In the genomic region with DNA sequence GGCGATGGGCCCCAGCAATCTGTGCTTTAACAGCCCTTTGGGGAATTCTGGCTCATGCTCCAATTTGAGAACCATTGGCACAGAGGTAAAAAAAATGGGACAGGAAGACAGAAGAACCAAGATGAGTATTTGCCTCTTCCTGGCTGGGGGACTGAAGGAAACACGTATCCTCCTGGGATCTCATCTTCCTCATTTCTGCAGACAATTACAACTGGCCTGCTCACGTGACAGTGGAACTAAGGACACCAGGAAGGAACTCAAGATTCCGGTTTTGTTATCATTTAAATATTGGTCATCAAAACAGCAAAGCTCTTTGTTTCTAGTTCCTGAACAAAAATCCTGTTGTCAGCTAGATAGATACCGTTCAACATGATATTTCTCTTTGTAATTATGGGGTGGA, we compare ENCODE assay signal across 14 cellular contexts.
DNase-seq lines count a peak whose midpoint lies in the region; ATAC-seq, FAIRE-seq and TF ChIP-seq lines count a peak whose summit lies in the region.
"Had no signal": no experiment of that assay in that cellular context is flagged by ENCODE, and none has a peak within 500 bp of the region (broad histone marks: within the 10 kb centered on the region; RNA-seq: fewer than 3 reads in every experiment).

No MANE protein-coding gene starts in this region.

- intact Hi-C loops in HepG2 (cut with micrococcal nuclease; ENCODE audit: unreplicated experiment) (no loop called here), K562 (cut with micrococcal nuclease) (no loop called here)
- intact Hi-C loops in activated T-helper 1 cell treated with anti-CD3 and anti-CD28 coated beads, Interleukin-12 subunit alpha, Interleukin-12 subunit beta, Interleukin-2, Interleukin-4 antibody, amounts not matched to agents 30 ng/mL and 10 ng/mL and 1 ng/mL, durations not matched to agents 14 hours and 24 hours and 36 hours (cut with micrococcal nuclease), result no loop called here

- H3K79me2 ChIP-seq in HepG2 (ENCODE audit: insufficient read depth, low read length) (no peaks in the 10 kb centered on the region), K562 (ENCODE audit: control insufficient read depth, insufficient read depth, low read length) (no peaks in the 10 kb centered on the region)

- H2AFZ ChIP-seq in HepG2 (ENCODE audit: low read length), result no peak overlapping the region
- H2AFZ ChIP-seq in K562 (ENCODE audit: low read depth, low read length), result no peak overlapping the region

- TF ChIP-seq EP300 in HepG2 (IDR thresholded peaks at IDR 0.05; ENCODE audit: low read depth in 2 of 2, low read length in 2 of 2), result no peak
- no peak for TF ChIP-seq EP300 in HepG2 (CRISPR knock-in tag; IDR thresholded peaks at IDR 0.05; ENCODE audit: borderline replicate concordance)
- no peak for TF ChIP-seq EP300 in K562 (IDR thresholded peaks at IDR 0.05; ENCODE audit: low read length)

- no peak overlapping the region for H3K4me3 Mint-ChIP-seq in progenitor cell of endocrine pancreas (ENCODE audit: low read depth)
- H3K4me3 Mint-ChIP-seq in activated T-helper 1 cell treated with anti-CD3 and anti-CD28 coated beads, Interleukin-12 subunit alpha, Interleukin-12 subunit beta, Interleukin-2, Interleukin-4 antibody, amounts not matched to agents 30 ng/mL and 10 ng/mL and 1 ng/mL, durations not matched to agents 14 hours and 24 hours and 36 hours, result no peak overlapping the region
- H3K4me3 Mint-ChIP-seq: CD4-positive, alpha-beta T cell; HFFc6 had no signal

- peak overlapping the region; percentile 4 for H3K27ac Mint-ChIP-seq in progenitor cell of endocrine pancreas
- H3K27ac Mint-ChIP-seq in activated T-helper 1 cell treated with anti-CD3 and anti-CD28 coated beads, Interleukin-12 subunit alpha, Interleukin-12 subunit beta, Interleukin-2, Interleukin-4 antibody, amounts not matched to agents 30 ng/mL and 10 ng/mL and 1 ng/mL, durations not matched to agents 14 hours and 24 hours and 36 hours, result no peak overlapping the region
- H3K27ac Mint-ChIP-seq: CD4-positive, alpha-beta T cell; HFFc6 had no signal

- CTCF ChIA-PET in HepG2 (lab: Yijun Ruan, JAX; ENCODE audit: low intra/inter-chr PET ratio, low total read pairs) (no interaction called here), K562 (lab: Yijun Ruan, JAX; ENCODE audit: low intra/inter-chr PET ratio) (interaction anchor here (0.7 kb wide), 1 partner anchor 63 kb away, joined by 3 read pairs; no protein-coding TSS in a partner anchor)

- H3K4me1 Mint-ChIP-seq in progenitor cell of endocrine pancreas (ENCODE audit: low read depth), result peaks cover 6% of the 10 kb centered on the region
- H3K4me1 Mint-ChIP-seq in activated T-helper 1 cell treated with anti-CD3 and anti-CD28 coated beads, Interleukin-12 subunit alpha, Interleukin-12 subunit beta, Interleukin-2, Interleukin-4 antibody, amounts not matched to agents 30 ng/mL and 10 ng/mL and 1 ng/mL, durations not matched to agents 14 hours and 24 hours and 36 hours (ENCODE audit: low read depth), result no peaks in the 10 kb centered on the region

- peaks cover 52% of the 10 kb centered on the region for H3K36me3 Mint-ChIP-seq in progenitor cell of endocrine pancreas (ENCODE audit: insufficient read depth)
- no peaks in the 10 kb centered on the region for H3K36me3 Mint-ChIP-seq in activated T-helper 1 cell treated with anti-CD3 and anti-CD28 coated beads, Interleukin-12 subunit alpha, Interleukin-12 subunit beta, Interleukin-2, Interleukin-4 antibody, amounts not matched to agents 30 ng/mL and 10 ng/mL and 1 ng/mL, durations not matched to agents 14 hours and 24 hours and 36 hours (ENCODE audit: low read depth)

- H3K4me1 ChIP-seq in liver (ENCODE audit: control insufficient read depth in 4 of 4, insufficient read depth in 4 of 4, low read length in 3 of 4) (no peaks in the 10 kb centered on the region), HepG2 (ENCODE audit: insufficient read depth, low read length) (peaks cover 44% of the 10 kb centered on the region), K562 (replicated peaks in 1 of 2; ENCODE audit: control insufficient read depth in 2 of 2, insufficient read depth in 2 of 2, low read length in 2 of 2) (no peaks in the 10 kb centered on the region)

- no peak for ATAC-seq in HepG2
- ATAC-seq in K562, result no peak

- H3K36me3 ChIP-seq in liver (ENCODE audit: control insufficient read depth in 4 of 4, insufficient read depth in 3 of 4, low read depth in 1 of 4, low read length in 3 of 4), result no peaks in the 10 kb centered on the region
- H3K36me3 ChIP-seq in HepG2 (replicated peaks in 1 of 2; ENCODE audit: control insufficient read depth in 1 of 2, insufficient read depth in 2 of 2, low read length in 2 of 2), result no peaks in the 10 kb centered on the region
- no peaks in the 10 kb centered on the region for H3K36me3 ChIP-seq in K562 (ENCODE audit: control insufficient read depth, insufficient read depth, low read length)

- TF ChIP-seq CTCF in liver (IDR thresholded peaks at IDR 0.05; ENCODE audit: low read depth, low read length, missing input control) (no peak), HepG2 (CRISPR knock-in tag; IDR thresholded peaks at IDR 0.05) (no peak), K562 (IDR thresholded peaks at IDR 0.05 in 2 of 3, conservative IDR thresholded peaks at IDR 0.05 in 1 of 3; ENCODE audit: insufficient read depth in 2 of 3, low read depth in 1 of 3, low read length in 3 of 3) (no peak), progenitor cell of endocrine pancreas (IDR thresholded peaks at IDR 0.05; ENCODE audit: unreplicated experiment) (no peak)

- BruUV-seq in HepG2 (replicated peaks; lab: Mats Ljungman, UMichigan) (no TSS peak), K562 (replicated peaks; lab: Mats Ljungman, UMichigan) (no TSS peak)

- H3K9me1 ChIP-seq in K562 (ENCODE audit: control insufficient read depth, insufficient read depth, low read length), result no peaks in the 10 kb centered on the region

- TF ChIP-seq RAD21 in liver (IDR thresholded peaks at IDR 0.05) (no peak), HepG2 (CRISPR knock-in tag; IDR thresholded peaks at IDR 0.05) (no peak), K562 (CRISPR knock-in tag; conservative IDR thresholded peaks at IDR 0.05 in 1 of 2, IDR thresholded peaks at IDR 0.05 in 1 of 2) (no peak)

- no peaks in the 10 kb centered on the region for H3K27me3 ChIP-seq in liver (ENCODE audit: control insufficient read depth in 4 of 4, insufficient read depth in 4 of 4, low read length in 3 of 4)
- no peaks in the 10 kb centered on the region for H3K27me3 ChIP-seq in HepG2 (ENCODE audit: control insufficient read depth in 1 of 2, insufficient read depth in 2 of 2, low read length in 2 of 2)
- peaks cover 8 to 10% of the 10 kb centered on the region in 2 experiments; a peak in 3 of 5 replicates for H3K27me3 ChIP-seq in K562 (ENCODE audit: control insufficient read depth in 2 of 2, insufficient read depth in 2 of 2, low read length in 2 of 2)

- H3K27ac ChIP-seq in liver (ENCODE audit: low read depth in 1 of 2, low read length in 2 of 2), result no peak overlapping the region
- H3K27ac ChIP-seq in HepG2 (ENCODE audit: extremely low read length, insufficient read depth, low read length), result no peak overlapping the region
- no peak overlapping the region for H3K27ac ChIP-seq in K562 (ENCODE audit: extremely low read depth, low read depth, low read length)
- H3K27ac ChIP-seq: 22Rv1 had no signal

- POLR2A ChIA-PET in HepG2 (lab: Yijun Ruan, JAX) (no interaction called here), K562 (lab: Yijun Ruan, JAX) (interaction anchor here (0.6 kb wide), 1 partner anchor 20 kb away, joined by 3 read pairs; no protein-coding TSS in a partner anchor)

- FAIRE-seq in HepG2 (lab: Jason Lieb, UNC) (no peak), K562 (lab: Jason Lieb, UNC) (no peak)

- no peaks in the 10 kb centered on the region for H4K20me1 ChIP-seq in HepG2 (ENCODE audit: insufficient read depth, low read length)
- H4K20me1 ChIP-seq in K562 (replicated peaks; ENCODE audit: control insufficient read depth, insufficient read depth, low read length), result no peaks in the 10 kb centered on the region; the same call in 1 of the 2 replicates

- no peak overlapping the region for H3K4me2 ChIP-seq in HepG2 (ENCODE audit: low read depth, low read length)
- no peak overlapping the region for H3K4me2 ChIP-seq in K562 (ENCODE audit: insufficient read depth, low read length)

- DNase-seq in HepG2 (ENCODE audit: low spot score) (no peak), OCI-M1 (lab: John Stamatoyannopoulos, UW) (peak; percentile 2), K562 (ENCODE audit: extremely low read depth in 1 of 4, low spot score in 3 of 4) (no peak), progenitor cell of endocrine pancreas (ENCODE audit: low spot score, unreplicated experiment) (no peak), SKM-1 (lab: John Stamatoyannopoulos, UW; ENCODE audit: unreplicated experiment) (no peak), NCI-H2227 treated with DMSO at 0.1 percent for 48 hours (lab: John Stamatoyannopoulos, UW) (no peak)
- DNase-seq in activated T-helper 1 cell treated with anti-CD3 and anti-CD28 coated beads, Interleukin-12 subunit alpha, Interleukin-12 subunit beta, Interleukin-2, Interleukin-4 antibody, amounts not matched to agents 30 ng/mL and 10 ng/mL and 1 ng/mL, durations not matched to agents 14 hours and 24 hours and 36 hours (ENCODE audit: low spot score), result no peak
- DNase-seq: Calu3; CD4-positive, alpha-beta T cell; DMS 273 treated with DMSO at 0.1 percent for 48 hours; HCEC 1CT; HFFc6 had no signal

- WGBS in liver, result 75% methylated on average over 5 of the region's 5 CpGs
- WGBS in HepG2 (ENCODE audit: low lambda C conversion rate), result 60% methylated on average over 5 of the region's 5 CpGs
- WGBS in K562 (ENCODE audit: insufficient coverage, low coverage, missing lambda C conversion rate), result 1% methylated on average over 5 of the region's 5 CpGs

- no peaks in the 10 kb centered on the region for H3K9me3 Mint-ChIP-seq in progenitor cell of endocrine pancreas (ENCODE audit: low read depth)
- no peaks in the 10 kb centered on the region for H3K9me3 Mint-ChIP-seq in activated T-helper 1 cell treated with anti-CD3 and anti-CD28 coated beads, Interleukin-12 subunit alpha, Interleukin-12 subunit beta, Interleukin-2, Interleukin-4 antibody, amounts not matched to agents 30 ng/mL and 10 ng/mL and 1 ng/mL, durations not matched to agents 14 hours and 24 hours and 36 hours
- H3K9me3 Mint-ChIP-seq: CD4-positive, alpha-beta T cell; HFFc6 had no signal

- no peak for TF ChIP-seq POLR2A in HepG2 (IDR thresholded peaks at IDR 0.05; ENCODE audit: insufficient read depth in 1 of 2, low read depth in 2 of 2, low read length in 2 of 2)
- TF ChIP-seq POLR2A in K562 (conservative IDR thresholded peaks at IDR 0.05), result no peak

- no peaks in the 10 kb centered on the region for H3K27me3 Mint-ChIP-seq in progenitor cell of endocrine pancreas
- H3K27me3 Mint-ChIP-seq in activated T-helper 1 cell treated with anti-CD3 and anti-CD28 coated beads, Interleukin-12 subunit alpha, Interleukin-12 subunit beta, Interleukin-2, Interleukin-4 antibody, amounts not matched to agents 30 ng/mL and 10 ng/mL and 1 ng/mL, durations not matched to agents 14 hours and 24 hours and 36 hours (ENCODE audit: insufficient read depth), result no peaks in the 10 kb centered on the region
- H3K27me3 Mint-ChIP-seq: CD4-positive, alpha-beta T cell had no signal

- no peak overlapping the region for H3K9ac ChIP-seq in liver (ENCODE audit: low read depth in 1 of 2, low read length in 2 of 2)
- H3K9ac ChIP-seq in HepG2 (ENCODE audit: insufficient read depth, low read depth, low read length), result no peak overlapping the region
- no peak overlapping the region for H3K9ac ChIP-seq in K562 (ENCODE audit: insufficient read depth in 1 of 2, low read depth in 2 of 2, low read length in 2 of 2)

- H3K4me3 ChIP-seq in liver (ENCODE audit: low read depth in 1 of 3, low read length in 3 of 3) (no peak overlapping the region), HepG2 (replicated peaks in 1 of 3; ENCODE audit: insufficient read depth in 1 of 3, low read depth in 2 of 3, low read length in 3 of 3) (no peak overlapping the region), K562 (no peak overlapping the region)

- in situ Hi-C loops in HepG2 (cut with HindIII; ENCODE audit: extremely low pct_ligation_motif_present, low pct_unique_long_range_greater_than_20kb) (no loop called here), K562 (cut with MboI) (no loop called here)

- H3K9me3 ChIP-seq in liver (ENCODE audit: control insufficient read depth in 4 of 4, low read length in 3 of 4) (no peaks in the 10 kb centered on the region), HepG2 (ENCODE audit: low read length) (no peaks in the 10 kb centered on the region), K562 (replicated peaks; ENCODE audit: control insufficient read depth, insufficient read depth, low read depth, low read length) (no peaks in the 10 kb centered on the region)
